10 cellular contexts compared by ENCODE assay signal in the genomic region with DNA sequence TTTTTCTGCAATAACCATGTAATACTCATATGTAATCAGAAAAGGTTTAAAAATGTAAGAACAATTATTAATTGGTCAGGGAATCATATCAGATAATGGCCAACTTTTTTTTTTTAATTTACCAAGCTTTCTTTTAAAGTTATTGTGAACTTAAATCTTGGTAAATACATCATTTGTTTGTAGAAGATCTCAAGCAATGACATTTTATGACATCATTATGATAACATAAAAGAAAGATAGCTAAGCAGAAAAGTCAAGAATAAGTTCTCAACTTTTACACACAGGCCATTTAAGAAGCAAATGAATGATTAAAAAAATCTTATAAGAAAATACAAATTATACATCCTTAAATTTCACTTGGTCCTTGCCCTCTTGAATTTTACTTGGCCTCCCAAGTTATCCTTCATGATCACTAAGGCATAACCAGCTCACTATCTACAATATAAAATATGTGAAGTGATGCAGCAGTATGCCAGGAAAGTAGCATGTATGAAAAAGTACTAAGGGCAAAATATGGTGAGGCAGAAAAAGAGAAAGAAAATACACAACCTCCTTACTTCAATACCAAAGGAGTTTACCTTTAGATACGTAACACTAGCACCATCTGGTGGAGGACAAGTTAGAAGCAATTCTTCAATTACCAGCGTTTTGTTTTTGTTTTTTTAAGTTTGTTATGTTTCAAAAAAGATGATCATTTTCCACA.
DNase-seq lines count a peak whose midpoint lies in the region; ATAC-seq and TF ChIP-seq lines count a peak whose summit lies in the region.
"Had no signal": no experiment of that assay in that cellular context is flagged by ENCODE, and none has a peak within 500 bp of the region (broad histone marks: within the 10 kb centered on the region; RNA-seq: fewer than 3 reads in every experiment).

No MANE protein-coding gene starts in this region.

- TF ChIP-seq CTCF in Panc1 (IDR thresholded peaks at IDR 0.05) (peak; percentile 74; the same call in 1 of the 2 replicates), endothelial cell (IDR thresholded peaks at IDR 0.05; ENCODE audit: unreplicated experiment) (peak; percentile 73), nephron progenitor cell (IDR thresholded peaks at IDR 0.05) (peak; percentile 90)

- H3K36me3 ChIP-seq in Panc1 (ENCODE audit: control insufficient read depth, insufficient read depth, low read length): no peaks in the 10 kb centered on the region

- POLR2A ChIA-PET in activated CD4-positive, alpha-beta T cell treated with anti-CD3 and anti-CD28 coated beads for 36 hours (lab: Charles Lee): interaction anchor here (0.7 kb wide), 1 partner anchor 512 kb away, joined by 14 read pairs; no protein-coding TSS in a partner anchor
- POLR2A ChIA-PET in Panc1 (lab: Charles Lee): interaction anchor here (0.7 kb wide), 2 partner anchors 84 to 167 kb away, joined by 3 to 7 read pairs; no protein-coding TSS in a partner anchor

- BruUV-seq in Panc1 (replicated peaks; lab: Mats Ljungman, UMichigan): no TSS peak

- no peaks in the 10 kb centered on the region for H3K27me3 ChIP-seq in Panc1 (ENCODE audit: control insufficient read depth, insufficient read depth, low read length)

- no peak for DNase-seq in activated CD4-positive, alpha-beta T cell treated with anti-CD3 and anti-CD28 coated beads for 36 hours
- DNase-seq in activated CD4-positive, alpha-beta T cell treated with anti-CD3 and anti-CD28 coated beads, Interleukin-2, amount 50 U/mL, for 48 hours: no peak
- DNase-seq in LoVo (ENCODE audit: low spot score): peak; percentile 66
- peak; percentile 41 for DNase-seq in Panc1 (ENCODE audit: low read depth, low spot score)
- peak; percentile 16 for DNase-seq in endothelial cell (ENCODE audit: low spot score)
- peak; percentile 30 for DNase-seq in nephron progenitor cell

- H3K4me1 Mint-ChIP-seq in activated CD4-positive, alpha-beta T cell treated with anti-CD3 and anti-CD28 coated beads for 36 hours: peaks cover 36% of the 10 kb centered on the region
- peaks cover 8% of the 10 kb centered on the region for H3K4me1 Mint-ChIP-seq in endothelial cell (ENCODE audit: unreplicated experiment)
- peaks cover 6% of the 10 kb centered on the region for H3K4me1 Mint-ChIP-seq in nephron progenitor cell

- no peak overlapping the region for H3K4me3 ChIP-seq in Panc1 (ENCODE audit: low read depth in 2 of 2, low read length in 2 of 2)

- H3K4me3 Mint-ChIP-seq in activated CD4-positive, alpha-beta T cell treated with anti-CD3 and anti-CD28 coated beads for 36 hours: no peak overlapping the region
- H3K4me3 Mint-ChIP-seq in endothelial cell (ENCODE audit: unreplicated experiment) (no peak overlapping the region), nephron progenitor cell (no peak overlapping the region)
- H3K4me3 Mint-ChIP-seq: CD8-positive, alpha-beta memory T cell had no signal

- in situ Hi-C loops in Panc1 (cut with HindIII; ENCODE audit: low pct_unique_long_range_greater_than_20kb, low sequenced_read_pairs): no loop called here

- H3K9me3 ChIP-seq in Panc1 (ENCODE audit: control insufficient read depth, insufficient read depth, low read depth, low read length): no peaks in the 10 kb centered on the region

- ATAC-seq in activated CD4-positive, alpha-beta T cell treated with anti-CD3 and anti-CD28 coated beads for 36 hours: no peak
- no peak for ATAC-seq in Panc1
- ATAC-seq in GM19452 (IDR thresholded peaks at IDR 0.05; ENCODE audit: unreplicated experiment): no peak
- ATAC-seq in GM21529 (IDR thresholded peaks at IDR 0.05; ENCODE audit: unreplicated experiment): no peak
- ATAC-seq: activated naive CD4-positive, alpha-beta T cell treated with anti-CD3 and anti-CD28 coated beads, Interleukin-2, amount 50 U/mL, for 72 hours had no signal

- intact Hi-C loops in activated CD4-positive, alpha-beta T cell treated with anti-CD3 and anti-CD28 coated beads for 36 hours (cut with DNase I, micrococcal nuclease): loop anchor here (1.0 kb wide), 2 partner anchors 513 to 542 kb away; no protein-coding TSS in a partner anchor
- intact Hi-C loops in Panc1 (cut with micrococcal nuclease; ENCODE audit: unreplicated experiment): loop anchor here (1.0 kb wide), 1 partner anchor 513 kb away; no protein-coding TSS in a partner anchor

- no peaks in the 10 kb centered on the region for H3K27me3 Mint-ChIP-seq in activated CD4-positive, alpha-beta T cell treated with anti-CD3 and anti-CD28 coated beads for 36 hours
- no peaks in the 10 kb centered on the region for H3K27me3 Mint-ChIP-seq in endothelial cell (ENCODE audit: unreplicated experiment)
- no peaks in the 10 kb centered on the region for H3K27me3 Mint-ChIP-seq in nephron progenitor cell (ENCODE audit: low read depth, poor library complexity)
- H3K27me3 Mint-ChIP-seq: CD8-positive, alpha-beta memory T cell had no signal

- no peaks in the 10 kb centered on the region for H3K9me3 Mint-ChIP-seq in activated CD4-positive, alpha-beta T cell treated with anti-CD3 and anti-CD28 coated beads for 36 hours (ENCODE audit: low read depth)
- H3K9me3 Mint-ChIP-seq in endothelial cell (ENCODE audit: unreplicated experiment) (no peaks in the 10 kb centered on the region), nephron progenitor cell (peaks cover 2% of the 10 kb centered on the region)
- H3K9me3 Mint-ChIP-seq: activated naive CD4-positive, alpha-beta T cell treated with anti-CD3 and anti-CD28 coated beads, Interleukin-2, amount 50 U/mL, for 72 hours; CD8-positive, alpha-beta memory T cell had no signal

- no peak overlapping the region for H3K27ac ChIP-seq in Panc1 (ENCODE audit: low read length)

- no peaks in the 10 kb centered on the region for H3K36me3 Mint-ChIP-seq in activated CD4-positive, alpha-beta T cell treated with anti-CD3 and anti-CD28 coated beads for 36 hours (ENCODE audit: low read depth)
- no peaks in the 10 kb centered on the region for H3K36me3 Mint-ChIP-seq in endothelial cell (ENCODE audit: low read depth, unreplicated experiment)
- peaks cover 21% of the 10 kb centered on the region for H3K36me3 Mint-ChIP-seq in nephron progenitor cell (ENCODE audit: low read depth)
- H3K36me3 Mint-ChIP-seq: activated naive CD4-positive, alpha-beta T cell treated with anti-CD3 and anti-CD28 coated beads, Interleukin-2, amount 50 U/mL, for 72 hours had no signal

- CTCF ChIA-PET in activated CD4-positive, alpha-beta T cell treated with anti-CD3 and anti-CD28 coated beads for 36 hours (lab: Charles Lee): interaction anchor here (0.7 to 4.7 kb wide), 25 partner anchors 10 to 536 kb away, joined by 3 to 42 read pairs (median 4); no protein-coding TSS in a partner anchor
- CTCF ChIA-PET in Panc1 (lab: Charles Lee): interaction anchor here (0.9 to 1.1 kb wide), 2 partner anchors 469 to 513 kb away, joined by 6 to 12 read pairs; no protein-coding TSS in a partner anchor

- H3K4me1 ChIP-seq in Panc1 (ENCODE audit: control insufficient read depth, insufficient read depth, low read length): no peaks in the 10 kb centered on the region

- peak overlapping the region; percentile 38 for H3K27ac Mint-ChIP-seq in activated CD4-positive, alpha-beta T cell treated with anti-CD3 and anti-CD28 coated beads for 36 hours
- H3K27ac Mint-ChIP-seq in endothelial cell (ENCODE audit: unreplicated experiment): no peak overlapping the region
- no peak overlapping the region for H3K27ac Mint-ChIP-seq in nephron progenitor cell
- H3K27ac Mint-ChIP-seq: activated naive CD4-positive, alpha-beta T cell treated with anti-CD3 and anti-CD28 coated beads, Interleukin-2, amount 50 U/mL, for 72 hours had no signal

Comparison
In these comparisons a context has a peak if more than half of its experiments do, and no peak if none do; other contexts are left out.
1. DNase-seq: peak in LoVo (single experiment), Panc1 (single experiment), endothelial cell (single experiment) and nephron progenitor cell (single experiment); none in activated CD4-positive, alpha-beta T cell treated with anti-CD3 and anti-CD28 coated beads for 36 hours (single experiment) and activated CD4-positive, alpha-beta T cell treated with anti-CD3 and anti-CD28 coated beads, Interleukin-2, amount 50 U/mL, for 48 hours (0 of 2).
2. Peak in every context shown above with its lines, with median percentiles within 50 percentile points of each other: CTCF ChIP-seq.